In the genomic region with DNA sequence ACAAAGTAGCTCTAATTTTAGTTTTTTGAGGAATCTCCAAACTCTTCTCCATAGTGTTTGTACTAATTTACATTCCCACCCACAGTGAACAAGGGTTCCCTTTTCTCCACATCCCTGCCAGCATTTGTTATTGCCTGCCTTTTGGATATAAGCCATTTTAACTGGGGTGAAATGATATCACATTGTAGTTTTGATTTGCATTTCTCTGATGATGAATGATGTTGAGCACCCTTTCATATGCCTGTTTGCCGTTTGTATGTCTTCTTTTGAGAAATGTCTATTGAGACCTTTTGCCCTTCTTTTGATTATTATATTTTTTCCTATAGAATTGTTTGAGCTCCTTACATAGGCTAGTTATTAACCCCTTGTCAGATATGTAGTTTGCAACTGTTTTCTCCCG, we compare ENCODE assay signal across 22 cellular contexts.
DNase-seq lines count a peak whose midpoint lies in the region; FAIRE-seq and TF ChIP-seq lines count a peak whose summit lies in the region.
"Had no signal": no experiment of that assay in that cellular context is flagged by ENCODE, and none has a peak within 500 bp of the region (broad histone marks: within the 10 kb centered on the region; RNA-seq: fewer than 3 reads in every experiment).

No MANE protein-coding gene starts in this region.

- no peak for FAIRE-seq in D721Med (lab: Jason Lieb, UNC)
- FAIRE-seq: GM12891, GM18507, GM19239, H1 had no signal

- DNase-seq in NCI-H1048 (lab: John Stamatoyannopoulos, UW): peak; percentile 36
- peak; percentile 43 for DNase-seq in globus pallidus (ENCODE audit: low spot score)
- DNase-seq in superior temporal gyrus (ENCODE audit: extremely low spot score): peak; percentile 58
- no peak for DNase-seq in EL
- DNase-seq in NCI-H446 (lab: John Stamatoyannopoulos, UW): no peak
- DNase-seq in activated T-cell treated with anti-CD3 and anti-CD28 coated beads, Interleukin-2, amount 50 U/mL, for 1 hour: no peak
- DNase-seq in D721Med (ENCODE audit: insufficient read length, low spot score): no peak
- DNase-seq: Caco-2; CD4-positive, CD25-positive, alpha-beta regulatory T cell; CD8-positive, alpha-beta T cell; DMS 273 treated with DMSO at 0.1 percent for 48 hours; DMS79; GF-D8; GM23248; H7; HCEC 1CT had no signal

- TF ChIP-seq CTCF in nephron (IDR thresholded peaks at IDR 0.05; ENCODE audit: unreplicated experiment in 3 of 3) (no peak), D721Med (IDR thresholded peaks at IDR 0.05; ENCODE audit: insufficient read depth, missing control alignments) (no peak)

- H3K4me1 Mint-ChIP-seq in nephron: peaks cover 4% of the 10 kb centered on the region
- H3K4me1 Mint-ChIP-seq: B cell; CD4-positive, CD25-positive, alpha-beta regulatory T cell had no signal

- peak overlapping the region in 2 of 3 experiments; percentile 31 for H3K27ac Mint-ChIP-seq in nephron
- H3K27ac Mint-ChIP-seq: B cell; CD4-positive, CD25-positive, alpha-beta regulatory T cell; CD8-positive, alpha-beta T cell had no signal

- H3K36me3 Mint-ChIP-seq in nephron (ENCODE audit: low read depth): peaks cover 65% of the 10 kb centered on the region
- H3K36me3 Mint-ChIP-seq: CD4-positive, CD25-positive, alpha-beta regulatory T cell; CD8-positive, alpha-beta T cell had no signal

- no peak overlapping the region for H3K4me3 Mint-ChIP-seq in nephron
- H3K4me3 Mint-ChIP-seq: B cell; CD4-positive, CD25-positive, alpha-beta regulatory T cell; CD8-positive, alpha-beta T cell had no signal

- H3K27me3 Mint-ChIP-seq in nephron (ENCODE audit: low read depth): no peaks in the 10 kb centered on the region
- H3K27me3 Mint-ChIP-seq: B cell had no signal

- no peaks in the 10 kb centered on the region for H3K9me3 Mint-ChIP-seq in nephron
- H3K9me3 Mint-ChIP-seq: CD4-positive, CD25-positive, alpha-beta regulatory T cell; CD8-positive, alpha-beta T cell had no signal

Comparison
In these comparisons a context has a peak if more than half of its experiments do, and no peak if none do; other contexts are left out.
1. DNase-seq: peak in NCI-H1048 (single experiment), globus pallidus (single experiment) and superior temporal gyrus (single experiment); none in EL (single experiment), NCI-H446 (0 of 2), activated T-cell treated with anti-CD3 and anti-CD28 coated beads, Interleukin-2, amount 50 U/mL, for 1 hour (single experiment) and D721Med (single experiment).